Comparison of ENCODE assay signal across 1 cellular context in genomic region chr2:74026674-74027294, GRCh38.
TF ChIP-seq lines count a peak whose summit lies in the region.

No MANE protein-coding gene starts in this region.

TF ChIP-seq in GM23338, 12 proteins besides CTCF, POLR2A, EP300 and RAD21 (continued from another document):
- TF ChIP-seq, protein P1, sequence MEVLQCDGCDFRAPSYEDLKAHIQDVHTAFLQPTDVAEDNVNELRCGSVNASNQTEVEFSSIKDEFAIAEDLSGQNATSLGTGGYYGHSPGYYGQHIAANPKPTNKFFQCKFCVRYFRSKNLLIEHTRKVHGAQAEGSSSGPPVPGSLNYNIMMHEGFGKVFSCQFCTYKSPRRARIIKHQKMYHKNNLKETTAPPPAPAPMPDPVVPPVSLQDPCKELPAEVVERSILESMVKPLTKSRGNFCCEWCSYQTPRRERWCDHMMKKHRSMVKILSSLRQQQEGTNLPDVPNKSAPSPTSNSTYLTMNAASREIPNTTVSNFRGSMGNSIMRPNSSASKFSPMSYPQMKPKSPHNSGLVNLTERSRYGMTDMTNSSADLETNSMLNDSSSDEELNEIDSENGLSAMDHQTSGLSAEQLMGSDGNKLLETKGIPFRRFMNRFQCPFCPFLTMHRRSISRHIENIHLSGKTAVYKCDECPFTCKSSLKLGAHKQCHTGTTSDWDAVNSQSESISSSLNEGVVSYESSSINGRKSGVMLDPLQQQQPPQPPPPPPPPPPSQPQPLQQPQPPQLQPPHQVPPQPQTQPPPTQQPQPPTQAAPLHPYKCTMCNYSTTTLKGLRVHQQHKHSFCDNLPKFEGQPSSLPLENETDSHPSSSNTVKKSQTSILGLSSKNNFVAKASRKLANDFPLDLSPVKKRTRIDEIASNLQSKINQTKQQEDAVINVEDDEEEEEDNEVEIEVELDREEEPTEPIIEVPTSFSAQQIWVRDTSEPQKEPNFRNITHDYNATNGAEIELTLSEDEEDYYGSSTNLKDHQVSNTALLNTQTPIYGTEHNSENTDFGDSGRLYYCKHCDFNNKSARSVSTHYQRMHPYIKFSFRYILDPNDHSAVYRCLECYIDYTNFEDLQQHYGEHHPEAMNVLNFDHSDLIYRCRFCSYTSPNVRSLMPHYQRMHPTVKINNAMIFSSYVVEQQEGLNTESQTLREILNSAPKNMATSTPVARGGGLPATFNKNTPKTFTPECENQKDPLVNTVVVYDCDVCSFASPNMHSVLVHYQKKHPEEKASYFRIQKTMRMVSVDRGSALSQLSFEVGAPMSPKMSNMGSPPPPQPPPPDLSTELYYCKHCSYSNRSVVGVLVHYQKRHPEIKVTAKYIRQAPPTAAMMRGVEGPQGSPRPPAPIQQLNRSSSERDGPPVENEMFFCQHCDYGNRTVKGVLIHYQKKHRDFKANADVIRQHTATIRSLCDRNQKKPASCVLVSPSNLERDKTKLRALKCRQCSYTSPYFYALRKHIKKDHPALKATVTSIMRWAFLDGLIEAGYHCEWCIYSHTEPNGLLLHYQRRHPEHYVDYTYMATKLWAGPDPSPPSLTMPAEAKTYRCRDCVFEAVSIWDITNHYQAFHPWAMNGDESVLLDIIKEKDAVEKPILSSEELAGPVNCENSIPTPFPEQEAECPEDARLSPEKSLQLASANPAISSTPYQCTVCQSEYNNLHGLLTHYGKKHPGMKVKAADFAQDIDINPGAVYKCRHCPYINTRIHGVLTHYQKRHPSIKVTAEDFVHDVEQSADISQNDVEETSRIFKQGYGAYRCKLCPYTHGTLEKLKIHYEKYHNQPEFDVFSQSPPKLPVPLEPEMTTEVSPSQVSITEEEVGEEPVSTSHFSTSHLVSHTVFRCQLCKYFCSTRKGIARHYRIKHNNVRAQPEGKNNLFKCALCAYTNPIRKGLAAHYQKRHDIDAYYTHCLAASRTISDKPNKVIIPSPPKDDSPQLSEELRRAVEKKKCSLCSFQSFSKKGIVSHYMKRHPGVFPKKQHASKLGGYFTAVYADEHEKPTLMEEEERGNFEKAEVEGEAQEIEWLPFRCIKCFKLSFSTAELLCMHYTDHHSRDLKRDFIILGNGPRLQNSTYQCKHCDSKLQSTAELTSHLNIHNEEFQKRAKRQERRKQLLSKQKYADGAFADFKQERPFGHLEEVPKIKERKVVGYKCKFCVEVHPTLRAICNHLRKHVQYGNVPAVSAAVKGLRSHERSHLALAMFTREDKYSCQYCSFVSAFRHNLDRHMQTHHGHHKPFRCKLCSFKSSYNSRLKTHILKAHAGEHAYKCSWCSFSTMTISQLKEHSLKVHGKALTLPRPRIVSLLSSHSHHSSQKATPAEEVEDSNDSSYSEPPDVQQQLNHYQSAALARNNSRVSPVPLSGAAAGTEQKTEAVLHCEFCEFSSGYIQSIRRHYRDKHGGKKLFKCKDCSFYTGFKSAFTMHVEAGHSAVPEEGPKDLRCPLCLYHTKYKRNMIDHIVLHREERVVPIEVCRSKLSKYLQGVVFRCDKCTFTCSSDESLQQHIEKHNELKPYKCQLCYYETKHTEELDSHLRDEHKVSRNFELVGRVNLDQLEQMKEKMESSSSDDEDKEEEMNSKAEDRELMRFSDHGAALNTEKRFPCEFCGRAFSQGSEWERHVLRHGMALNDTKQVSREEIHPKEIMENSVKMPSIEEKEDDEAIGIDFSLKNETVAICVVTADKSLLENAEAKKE (CRISPR knock-in tag; IDR thresholded peaks at IDR 0.05), result no peak
- no peak for TF ChIP-seq ZNF331 (CRISPR knock-in tag; IDR thresholded peaks at IDR 0.05; ENCODE audit: low read depth)
- TF ChIP-seq EZH2 (IDR thresholded peaks at IDR 0.05; ENCODE audit: low read depth, unreplicated experiment), result no peak
- no peak for TF ChIP-seq EZH2phosphoT487 (IDR thresholded peaks at IDR 0.05; ENCODE audit: unreplicated experiment)
- no peak for TF ChIP-seq NANOG (IDR thresholded peaks at IDR 0.05; ENCODE audit: borderline replicate concordance)
- TF ChIP-seq, protein P2, sequence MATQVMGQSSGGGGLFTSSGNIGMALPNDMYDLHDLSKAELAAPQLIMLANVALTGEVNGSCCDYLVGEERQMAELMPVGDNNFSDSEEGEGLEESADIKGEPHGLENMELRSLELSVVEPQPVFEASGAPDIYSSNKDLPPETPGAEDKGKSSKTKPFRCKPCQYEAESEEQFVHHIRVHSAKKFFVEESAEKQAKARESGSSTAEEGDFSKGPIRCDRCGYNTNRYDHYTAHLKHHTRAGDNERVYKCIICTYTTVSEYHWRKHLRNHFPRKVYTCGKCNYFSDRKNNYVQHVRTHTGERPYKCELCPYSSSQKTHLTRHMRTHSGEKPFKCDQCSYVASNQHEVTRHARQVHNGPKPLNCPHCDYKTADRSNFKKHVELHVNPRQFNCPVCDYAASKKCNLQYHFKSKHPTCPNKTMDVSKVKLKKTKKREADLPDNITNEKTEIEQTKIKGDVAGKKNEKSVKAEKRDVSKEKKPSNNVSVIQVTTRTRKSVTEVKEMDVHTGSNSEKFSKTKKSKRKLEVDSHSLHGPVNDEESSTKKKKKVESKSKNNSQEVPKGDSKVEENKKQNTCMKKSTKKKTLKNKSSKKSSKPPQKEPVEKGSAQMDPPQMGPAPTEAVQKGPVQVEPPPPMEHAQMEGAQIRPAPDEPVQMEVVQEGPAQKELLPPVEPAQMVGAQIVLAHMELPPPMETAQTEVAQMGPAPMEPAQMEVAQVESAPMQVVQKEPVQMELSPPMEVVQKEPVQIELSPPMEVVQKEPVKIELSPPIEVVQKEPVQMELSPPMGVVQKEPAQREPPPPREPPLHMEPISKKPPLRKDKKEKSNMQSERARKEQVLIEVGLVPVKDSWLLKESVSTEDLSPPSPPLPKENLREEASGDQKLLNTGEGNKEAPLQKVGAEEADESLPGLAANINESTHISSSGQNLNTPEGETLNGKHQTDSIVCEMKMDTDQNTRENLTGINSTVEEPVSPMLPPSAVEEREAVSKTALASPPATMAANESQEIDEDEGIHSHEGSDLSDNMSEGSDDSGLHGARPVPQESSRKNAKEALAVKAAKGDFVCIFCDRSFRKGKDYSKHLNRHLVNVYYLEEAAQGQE (IDR thresholded peaks at IDR 0.05; ENCODE audit: unreplicated experiment), result no peak
- no peak for TF ChIP-seq ETS1 (IDR thresholded peaks at IDR 0.05)
- no peak for TF ChIP-seq JUNB (IDR thresholded peaks at IDR 0.05; ENCODE audit: unreplicated experiment)
- no peak for TF ChIP-seq POLR2AphosphoS5 (IDR thresholded peaks at IDR 0.05; ENCODE audit: low read depth)
- TF ChIP-seq CREB1 (CRISPR knock-in tag; IDR thresholded peaks at IDR 0.05; ENCODE audit: low read depth), result no peak
- no peak for TF ChIP-seq ZNF114 (CRISPR knock-in tag; IDR thresholded peaks at IDR 0.05)
